ENCODE assay signal across 1 cellular context in genomic region chr12:1594045-1594294, GRCh38.
A peak's percentile ranks its signal among the peaks of the same experiment; 100 is the strongest.
TF ChIP-seq lines count a peak whose summit lies in the region.

No MANE protein-coding gene starts in this region.

TF ChIP-seq in GM12878, 131 proteins besides CTCF, POLR2A, EP300 and RAD21:
- TF ChIP-seq ELK1 (IDR thresholded peaks at IDR 0.05; ENCODE audit: low read depth, low read length) (0 out of 2 replicates have a peak, but pooled peaks have one; percentile 14), TCF7 (IDR thresholded peaks at IDR 0.05; ENCODE audit: borderline replicate concordance) (no peak), GABPA (IDR thresholded peaks at IDR 0.05; ENCODE audit: low read depth) (peak; percentile 74), GATAD2B (conservative IDR thresholded peaks at IDR 0.05; ENCODE audit: low read depth) (0 out of 2 replicates have a peak, but pooled peaks have one; percentile 16), RCOR1 (conservative IDR thresholded peaks at IDR 0.05; ENCODE audit: low read depth, low read length) (no peak), POU2F2 (IDR thresholded peaks at IDR 0.05; ENCODE audit: borderline replicate concordance, low read depth, low read length) (0 out of 3 replicates have a peak, but pooled peaks have one; percentile 7), CHD4 (IDR thresholded peaks at IDR 0.05) (no peak), MLLT1 (IDR thresholded peaks at IDR 0.05) (no peak), ATF7 (IDR thresholded peaks at IDR 0.05; ENCODE audit: low read depth) (no peak), BACH1 (IDR thresholded peaks at IDR 0.05; ENCODE audit: borderline replicate concordance) (peak; percentile 45; the same call in 1 of the 2 replicates)
- TF ChIP-seq, protein P1, sequence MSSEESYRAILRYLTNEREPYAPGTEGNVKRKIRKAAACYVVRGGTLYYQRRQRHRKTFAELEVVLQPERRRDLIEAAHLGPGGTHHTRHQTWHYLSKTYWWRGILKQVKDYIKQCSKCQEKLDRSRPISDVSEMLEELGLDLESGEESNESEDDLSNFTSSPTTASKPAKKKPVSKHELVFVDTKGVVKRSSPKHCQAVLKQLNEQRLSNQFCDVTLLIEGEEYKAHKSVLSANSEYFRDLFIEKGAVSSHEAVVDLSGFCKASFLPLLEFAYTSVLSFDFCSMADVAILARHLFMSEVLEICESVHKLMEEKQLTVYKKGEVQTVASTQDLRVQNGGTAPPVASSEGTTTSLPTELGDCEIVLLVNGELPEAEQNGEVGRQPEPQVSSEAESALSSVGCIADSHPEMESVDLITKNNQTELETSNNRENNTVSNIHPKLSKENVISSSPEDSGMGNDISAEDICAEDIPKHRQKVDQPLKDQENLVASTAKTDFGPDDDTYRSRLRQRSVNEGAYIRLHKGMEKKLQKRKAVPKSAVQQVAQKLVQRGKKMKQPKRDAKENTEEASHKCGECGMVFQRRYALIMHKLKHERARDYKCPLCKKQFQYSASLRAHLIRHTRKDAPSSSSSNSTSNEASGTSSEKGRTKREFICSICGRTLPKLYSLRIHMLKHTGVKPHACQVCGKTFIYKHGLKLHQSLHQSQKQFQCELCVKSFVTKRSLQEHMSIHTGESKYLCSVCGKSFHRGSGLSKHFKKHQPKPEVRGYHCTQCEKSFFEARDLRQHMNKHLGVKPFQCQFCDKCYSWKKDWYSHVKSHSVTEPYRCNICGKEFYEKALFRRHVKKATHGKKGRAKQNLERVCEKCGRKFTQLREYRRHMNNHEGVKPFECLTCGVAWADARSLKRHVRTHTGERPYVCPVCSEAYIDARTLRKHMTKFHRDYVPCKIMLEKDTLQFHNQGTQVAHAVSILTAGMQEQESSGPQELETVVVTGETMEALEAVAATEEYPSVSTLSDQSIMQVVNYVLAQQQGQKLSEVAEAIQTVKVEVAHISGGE (CRISPR knock-in tag; IDR thresholded peaks at IDR 0.05), result peak; percentile 73
